In genomic region chr9:130277525-130277924, GRCh38 we compare ENCODE assay signal across 2 cellular contexts. TPM values are rescaled to one million over a fixed set of nuclear protein-coding genes. Genes with fewer than 3 reads are reported as not detected.
"Had no signal": no experiment of that assay in that cellular context is flagged by ENCODE, and none has a peak within 500 bp of the region (broad histone marks: within the 10 kb centered on the region; RNA-seq: fewer than 3 reads in every experiment).

No MANE protein-coding gene starts in this region.

RNA-seq across cellular contexts. Expression of gene HMCN2, which starts 12.0 kb away (rescaled TPM):
- total RNA-seq: OCI-LY7, SK-MEL-5 had no signal
